In the genomic region with DNA sequence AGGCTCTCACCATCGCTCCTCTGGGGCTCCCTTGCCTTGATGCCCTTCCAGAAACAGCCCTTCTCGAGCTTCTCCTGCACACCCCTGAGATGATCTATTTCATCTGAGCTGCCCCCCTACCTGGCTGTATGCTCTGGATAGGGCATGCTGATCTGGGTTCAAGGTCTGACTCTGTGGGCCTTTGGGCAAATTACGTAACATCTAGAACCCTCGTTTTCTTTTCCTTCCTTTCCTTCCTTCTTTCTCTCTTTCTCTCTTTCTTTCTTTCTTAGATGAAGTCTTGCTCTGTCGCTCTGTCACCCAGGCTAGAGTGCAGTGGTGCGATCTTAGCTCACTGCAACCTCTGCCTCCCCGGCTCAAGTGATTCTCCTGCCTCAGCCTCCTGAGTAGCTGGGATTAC, we compare ENCODE assay signal across 13 cellular contexts. TPM values are rescaled to one million over a fixed set of nuclear protein-coding genes. Genes with fewer than 3 reads are reported as not detected.
A peak's percentile ranks its signal among the peaks of the same experiment; 100 is the strongest.
DNase-seq lines count a peak whose midpoint lies in the region; ATAC-seq and TF ChIP-seq lines count a peak whose summit lies in the region.
"Had no signal": no experiment of that assay in that cellular context is flagged by ENCODE, and none has a peak within 500 bp of the region (broad histone marks: within the 10 kb centered on the region; RNA-seq: fewer than 3 reads in every experiment).

No MANE protein-coding gene starts in this region.

- H3K27ac Mint-ChIP-seq in CD4-positive, CD25-positive, alpha-beta regulatory T cell = peak overlapping the region; percentile 98 to 99 (median 99)
- H3K27ac Mint-ChIP-seq in activated naive CD8-positive, alpha-beta T cell treated with anti-CD3 and anti-CD28 coated beads for 36 hours = peak overlapping the region; percentile 96
- peak overlapping the region; percentile 93 to 100 (median 98) for H3K27ac Mint-ChIP-seq in naive thymus-derived CD4-positive, alpha-beta T cell

- H3K27me3 Mint-ChIP-seq in CD4-positive, CD25-positive, alpha-beta regulatory T cell = no peaks in the 10 kb centered on the region
- H3K27me3 Mint-ChIP-seq in activated naive CD8-positive, alpha-beta T cell treated with anti-CD3 and anti-CD28 coated beads for 36 hours = no peaks in the 10 kb centered on the region
- H3K27me3 Mint-ChIP-seq in naive thymus-derived CD4-positive, alpha-beta T cell = no peaks in the 10 kb centered on the region

- CTCF ChIA-PET in HEK293 (lab: Yijun Ruan, JAX) = interaction anchor here (0.5 to 1.5 kb wide), 5 partner anchors 9 to 62 kb away, joined by 3 to 4 read pairs (median 3); no protein-coding TSS in a partner anchor
- CTCF ChIA-PET in naive thymus-derived CD4-positive, alpha-beta T cell (lab: Charles Lee) = interaction anchor here (2.5 kb wide), 1 partner anchor 52 kb away, joined by 24 read pairs; no protein-coding TSS in a partner anchor

- in situ Hi-C loops in ACHN (cut with HindIII; ENCODE audit: low pct_ligation_motif_present, low pct_unique_long_range_greater_than_20kb, low sequenced_read_pairs) = no loop called here

- ATAC-seq in CD4-positive, CD25-positive, alpha-beta regulatory T cell (ENCODE audit: low read depth in 2 of 2) = no peak
- ATAC-seq in naive thymus-derived CD4-positive, alpha-beta T cell = no peak
- ATAC-seq in GM18498 (IDR thresholded peaks at IDR 0.05; ENCODE audit: unreplicated experiment) (no peak), GM18519 (IDR thresholded peaks at IDR 0.05; ENCODE audit: low FRiP score, unreplicated experiment) (no peak)

- H3K4me1 ChIP-seq in CD4-positive, CD25-positive, alpha-beta regulatory T cell (ENCODE audit: control insufficient read depth, insufficient read depth, low read length, poor library complexity, severe bottlenecking) = peaks cover 30% of the 10 kb centered on the region
- H3K4me1 ChIP-seq in HEK293 (ENCODE audit: control insufficient read depth, insufficient read depth, low read length) = peaks cover 7% of the 10 kb centered on the region
- peaks cover 24 to 48% of the 10 kb centered on the region in 2 donors for H3K4me1 ChIP-seq in naive thymus-derived CD4-positive, alpha-beta T cell (ENCODE audit: control insufficient read depth in 2 of 2, insufficient read depth in 2 of 2, low read length in 2 of 2)
- peaks cover 0 to 5% (median under 1%) of the 10 kb centered on the region in 4 donors for H3K4me1 ChIP-seq in tibial artery

- intact Hi-C loops in naive thymus-derived CD4-positive, alpha-beta T cell (cut with micrococcal nuclease) = loop anchor here (2.0 to 5.0 kb wide), 3 partner anchors 34 to 132 kb away; a partner anchor contains a TSS
- intact Hi-C loops in tibial artery (cut with DNase I; ENCODE audit: low total_unique reads) = no loop called here

- H3K9me3 ChIP-seq in CD4-positive, CD25-positive, alpha-beta regulatory T cell (ENCODE audit: control insufficient read depth in 2 of 2, low read length in 2 of 2) = no peaks in the 10 kb centered on the region
- H3K9me3 ChIP-seq in HEK293 (ENCODE audit: control insufficient read depth, insufficient read depth, low read depth, low read length) (no peaks in the 10 kb centered on the region), tibial artery (no peaks in the 10 kb centered on the region)
- no peaks in the 10 kb centered on the region for H3K9me3 ChIP-seq in naive thymus-derived CD4-positive, alpha-beta T cell (ENCODE audit: control insufficient read depth in 2 of 3, low read length in 3 of 3)

- POLR2A ChIA-PET in HEK293 (lab: Yijun Ruan, JAX) = no interaction called here
- POLR2A ChIA-PET in naive thymus-derived CD4-positive, alpha-beta T cell (lab: Charles Lee) = interaction anchor here (0.7 to 3.4 kb wide), 15 partner anchors 9 to 197 kb away, joined by 3 to 39 read pairs (median 5); no protein-coding TSS in a partner anchor

- H3K27ac ChIP-seq in CD4-positive, CD25-positive, alpha-beta regulatory T cell (ENCODE audit: insufficient read depth, low read length, poor library complexity, severe bottlenecking) = peak overlapping the region; percentile 83
- H3K27ac ChIP-seq in HEK293 (ENCODE audit: extremely low read depth, low read depth, low read length) (no peak overlapping the region), tibial artery (no peak overlapping the region)
- peak overlapping the region; percentile 76 for H3K27ac ChIP-seq in naive thymus-derived CD4-positive, alpha-beta T cell (ENCODE audit: low read depth, low read length)

- H3K4me3 Mint-ChIP-seq in CD4-positive, CD25-positive, alpha-beta regulatory T cell = peak overlapping the region in 3 of 4 donors; percentile 73 to 86 (median 75)
- H3K4me3 Mint-ChIP-seq in activated naive CD8-positive, alpha-beta T cell treated with anti-CD3 and anti-CD28 coated beads for 36 hours = peak overlapping the region; percentile 75
- peak overlapping the region; percentile 64 to 83 (median 73) for H3K4me3 Mint-ChIP-seq in naive thymus-derived CD4-positive, alpha-beta T cell

- H3K27me3 ChIP-seq in CD4-positive, CD25-positive, alpha-beta regulatory T cell (ENCODE audit: control insufficient read depth, insufficient read depth, low read length) = no peaks in the 10 kb centered on the region
- no peaks in the 10 kb centered on the region for H3K27me3 ChIP-seq in naive thymus-derived CD4-positive, alpha-beta T cell (ENCODE audit: control insufficient read depth in 2 of 2, insufficient read depth in 2 of 2, low read length in 2 of 2)
- no peaks in the 10 kb centered on the region for H3K27me3 ChIP-seq in tibial artery

- peak overlapping the region; percentile 26 for H3K4me3 ChIP-seq in CD4-positive, CD25-positive, alpha-beta regulatory T cell (ENCODE audit: low read depth, low read length)
- H3K4me3 ChIP-seq in HEK293 (ENCODE audit: low read depth, low read length) = no peak overlapping the region
- H3K4me3 ChIP-seq in naive thymus-derived CD4-positive, alpha-beta T cell (ENCODE audit: low read length) = peak overlapping the region; percentile 5
- H3K4me3 ChIP-seq in tibial artery = no peak overlapping the region

- TF ChIP-seq CTCF in HEK293 (tag by site-specific recombination; IDR thresholded peaks at IDR 0.05) (no peak), tibial artery (IDR thresholded peaks at IDR 0.05) (no peak)

- no peaks in the 10 kb centered on the region for H3K9me3 Mint-ChIP-seq in CD4-positive, CD25-positive, alpha-beta regulatory T cell
- no peaks in the 10 kb centered on the region for H3K9me3 Mint-ChIP-seq in activated naive CD8-positive, alpha-beta T cell treated with anti-CD3 and anti-CD28 coated beads for 36 hours
- H3K9me3 Mint-ChIP-seq in naive thymus-derived CD4-positive, alpha-beta T cell = peaks cover 0 to 4% (median 0%) of the 10 kb centered on the region in 11 donors

- no peaks in the 10 kb centered on the region for H3K36me3 Mint-ChIP-seq in CD4-positive, CD25-positive, alpha-beta regulatory T cell
- peaks cover 7% of the 10 kb centered on the region for H3K36me3 Mint-ChIP-seq in activated naive CD8-positive, alpha-beta T cell treated with anti-CD3 and anti-CD28 coated beads for 36 hours
- peaks cover 0 to 12% (median 0%) of the 10 kb centered on the region in 5 donors for H3K36me3 Mint-ChIP-seq in naive thymus-derived CD4-positive, alpha-beta T cell

- no peaks in the 10 kb centered on the region for H3K36me3 ChIP-seq in CD4-positive, CD25-positive, alpha-beta regulatory T cell (ENCODE audit: control insufficient read depth, insufficient read depth, low read length)
- H3K36me3 ChIP-seq in HEK293 (ENCODE audit: control insufficient read depth in 2 of 2, insufficient read depth in 1 of 2, low read length in 2 of 2) = no peaks in the 10 kb centered on the region
- H3K36me3 ChIP-seq in naive thymus-derived CD4-positive, alpha-beta T cell (ENCODE audit: control insufficient read depth in 2 of 3, insufficient read depth in 3 of 3, low read length in 3 of 3) = no peaks in the 10 kb centered on the region
- no peaks in the 10 kb centered on the region for H3K36me3 ChIP-seq in tibial artery

- H3K4me1 Mint-ChIP-seq in CD4-positive, CD25-positive, alpha-beta regulatory T cell = peaks cover 13 to 63% (median 30%) of the 10 kb centered on the region in 4 donors
- H3K4me1 Mint-ChIP-seq in activated naive CD8-positive, alpha-beta T cell treated with anti-CD3 and anti-CD28 coated beads for 36 hours = peaks cover 55% of the 10 kb centered on the region
- H3K4me1 Mint-ChIP-seq in naive thymus-derived CD4-positive, alpha-beta T cell = peaks cover 31 to 84% (median 65%) of the 10 kb centered on the region in 7 donors

- no peak for DNase-seq in CD4-positive, CD25-positive, alpha-beta regulatory T cell
- no peak for DNase-seq in activated naive CD8-positive, alpha-beta T cell treated with anti-CD3 and anti-CD28 coated beads for 36 hours
- no peak for DNase-seq in naive thymus-derived CD4-positive, alpha-beta T cell
- DNase-seq in ACHN = no peak
- DNase-seq in tibial artery = no peak
- DNase-seq: GF-D8, kidney, NCI-H1417 treated with DMSO at 0.1 percent for 48 hours, NCI-H510A had no signal

TF ChIP-seq in HEK293, 187 proteins besides CTCF, POLR2A, EP300 and RAD21:
- TF ChIP-seq ZNF292 (tag by site-specific recombination; IDR thresholded peaks at IDR 0.05; ENCODE audit: borderline replicate concordance, low read depth) (no peak), ZNF366 (tag by site-specific recombination; conservative IDR thresholded peaks at IDR 0.05) (peak; percentile 62), ZNF169 (tag by site-specific recombination; IDR thresholded peaks at IDR 0.05) (no peak), BCL11B (tag by site-specific recombination; IDR thresholded peaks at IDR 0.05; ENCODE audit: low read depth) (no peak), ZSCAN16 (tag by site-specific recombination; IDR thresholded peaks at IDR 0.05) (no peak), ZNF48 (tag by site-specific recombination; IDR thresholded peaks at IDR 0.05) (no peak)

RNA-seq across cellular contexts. Expression of a gene that starts 20.3 kb away (rescaled TPM):
- total RNA-seq in CD4-positive, CD25-positive, alpha-beta regulatory T cell = 1.1 TPM
- polyA plus RNA-seq in CD4-positive, CD25-positive, alpha-beta regulatory T cell = under 1 TPM in 1 of 4 donors, not detected in 3; 0.16 TPM
- total RNA-seq in activated naive CD8-positive, alpha-beta T cell treated with anti-CD3 and anti-CD28 coated beads for 36 hours = 1 to 10 TPM; 7.3 to 7.6 TPM
- total RNA-seq in naive thymus-derived CD4-positive, alpha-beta T cell = 10 to 100 TPM in 1 of 5 experiments, 1 to 10 TPM in 2, not detected in 2; 1.2 to 10.3 (median 1.3) TPM
- not detected for polyA plus RNA-seq in naive thymus-derived CD4-positive, alpha-beta T cell
- polyA plus RNA-seq: right cardiac atrium had no signal

RNA-seq across cellular contexts. Expression of a gene that starts 37.9 kb away (rescaled TPM):
- 3.7 TPM for total RNA-seq in CD4-positive, CD25-positive, alpha-beta regulatory T cell
- 1 to 10 TPM in 3 of 4 donors, under 1 TPM in 1; 0.63 to 1.3 (median 1.2) TPM for polyA plus RNA-seq in CD4-positive, CD25-positive, alpha-beta regulatory T cell
- total RNA-seq in activated naive CD8-positive, alpha-beta T cell treated with anti-CD3 and anti-CD28 coated beads for 36 hours = 1 to 10 TPM; 5.6 to 6.5 TPM
- 100 to 1,000 TPM in 1 of 5 experiments, 1 to 10 TPM in 4; 1.5 to 116 (median 1.9) TPM for total RNA-seq in naive thymus-derived CD4-positive, alpha-beta T cell
- polyA plus RNA-seq in naive thymus-derived CD4-positive, alpha-beta T cell = 1 to 10 TPM in 1 of 2 donors, under 1 TPM in 1; 0.45 to 1.0 TPM

Comparison
In these comparisons a context has a peak if more than half of its experiments do, and no peak if none do; other contexts are left out.
1. H3K27ac ChIP-seq: peak in CD4-positive, CD25-positive, alpha-beta regulatory T cell (single experiment) and naive thymus-derived CD4-positive, alpha-beta T cell (single experiment); none in HEK293 (single experiment) and tibial artery (0 of 2).
2. H3K4me3 ChIP-seq: peak in CD4-positive, CD25-positive, alpha-beta regulatory T cell (single experiment) and naive thymus-derived CD4-positive, alpha-beta T cell (single experiment); none in HEK293 (single experiment) and tibial artery (0 of 2).
3. Peak in every context shown above with its lines, with median percentiles within 50 percentile points of each other: H3K27ac Mint-ChIP-seq and H3K4me3 Mint-ChIP-seq.